ENCODE assay signal across 15 cellular contexts in genomic region chr4:1277667-1278335, GRCh38. TPM values are rescaled to one million over a fixed set of nuclear protein-coding genes. Genes with fewer than 3 reads are reported as not detected.
DNase-seq lines count a peak whose midpoint lies in the region; ATAC-seq and TF ChIP-seq lines count a peak whose summit lies in the region.
"Had no signal": no experiment of that assay in that cellular context is flagged by ENCODE, and none has a peak within 500 bp of the region (broad histone marks: within the 10 kb centered on the region; RNA-seq: fewer than 3 reads in every experiment).

No MANE protein-coding gene starts in this region.

- ATAC-seq in left ventricle myocardium superior, result no peak
- ATAC-seq in left colon, result no peak
- ATAC-seq in psoas muscle, result no peak
- ATAC-seq: left lung had no signal

- H3K4me1 ChIP-seq in cardiac muscle cell (ENCODE audit: low read depth) (no peaks in the 10 kb centered on the region), PC-9 (replicated peaks; ENCODE audit: insufficient read depth) (no peaks in the 10 kb centered on the region), psoas muscle (no peaks in the 10 kb centered on the region)
- H3K4me1 ChIP-seq: left lung had no signal

- no peak overlapping the region for H3K4me3 Mint-ChIP-seq in type B pancreatic cell
- H3K4me3 Mint-ChIP-seq: brain had no signal

- no peak overlapping the region for H2AFZ ChIP-seq in PC-9

- BruUV-seq in PC-9 (replicated peaks; lab: Mats Ljungman, UMichigan), result no TSS peak

- no peaks in the 10 kb centered on the region for H3K9me3 Mint-ChIP-seq in type B pancreatic cell

- DNase-seq in cardiac muscle cell (ENCODE audit: low read depth in 1 of 2, low spot score in 1 of 2) (peak in 1 of 2 donors; percentile 4), left ventricle myocardium superior (no peak), PC-9 (no peak), epithelial cell of esophagus (ENCODE audit: low read depth) (no peak), type B pancreatic cell (ENCODE audit: extremely low spot score, unreplicated experiment) (peak; percentile 44), left colon (no peak), RWPE1 (ENCODE audit: low spot score) (no peak), psoas muscle (no peak)
- DNase-seq: effector CD4-positive, alpha-beta T cell; foreskin melanocyte; KG1; left lung; NCI-H1436; stimulated activated CD4-positive, alpha-beta T cell treated with anti-CD3 and anti-CD28 coated beads, Interleukin-15, amount 100 ng/mL, for 24 hours had no signal

- TF ChIP-seq CTCF in cardiac muscle cell (IDR thresholded peaks at IDR 0.05; ENCODE audit: low read depth, low read length) (peak; percentile 11), PC-9 (conservative IDR thresholded peaks at IDR 0.05) (peak; percentile 28; the same call in 1 of the 2 replicates), epithelial cell of esophagus (IDR thresholded peaks at IDR 0.05; ENCODE audit: insufficient read depth, low read depth, low read length, missing control alignments) (peak; percentile 19), type B pancreatic cell (conservative IDR thresholded peaks at IDR 0.05) (peak; percentile 23), RWPE1 (conservative IDR thresholded peaks at IDR 0.05; ENCODE audit: low read depth) (no peak), psoas muscle (IDR thresholded peaks at IDR 0.05) (no peak)

- H3K27me3 Mint-ChIP-seq in type B pancreatic cell, result no peaks in the 10 kb centered on the region
- H3K27me3 Mint-ChIP-seq: brain had no signal

- intact Hi-C loops in left ventricle myocardium superior (cut with micrococcal nuclease), result no loop called here
- intact Hi-C loops in PC-9 (cut with micrococcal nuclease; ENCODE audit: unreplicated experiment), result no loop called here
- intact Hi-C loops in left colon (cut with DNase I, micrococcal nuclease), result no loop called here
- intact Hi-C loops in psoas muscle (cut with DNase I), result no loop called here

- no peak overlapping the region for H3K4me3 ChIP-seq in cardiac muscle cell
- H3K4me3 ChIP-seq in PC-9, result no peak overlapping the region
- H3K4me3 ChIP-seq in epithelial cell of esophagus (ENCODE audit: low read length), result no peak overlapping the region
- no peak overlapping the region for H3K4me3 ChIP-seq in psoas muscle
- H3K4me3 ChIP-seq: left lung had no signal

- no peaks in the 10 kb centered on the region for H4K20me1 ChIP-seq in PC-9 (ENCODE audit: insufficient read depth)

- H3K27me3 ChIP-seq in cardiac muscle cell (no peaks in the 10 kb centered on the region), PC-9 (ENCODE audit: insufficient read depth, low read depth) (peaks cover 26% of the 10 kb centered on the region), psoas muscle (ENCODE audit: insufficient read depth in 3 of 3, low read length in 2 of 3) (no peaks in the 10 kb centered on the region)
- H3K27me3 ChIP-seq: left lung had no signal

- CTCF ChIA-PET in PC-9 (lab: Charles Lee) (no interaction called here), RWPE1 (lab: Yijun Ruan, JAX) (no interaction called here)

- H3K27ac Mint-ChIP-seq in type B pancreatic cell, result no peak overlapping the region
- H3K27ac Mint-ChIP-seq: brain had no signal

- H3K4me2 ChIP-seq in PC-9, result no peak overlapping the region

- 80 to 84% (median 83%) methylated on average over 12 of the region's 12 CpGs for WGBS in psoas muscle, 3 donors

- H3K9me2 ChIP-seq in PC-9 (ENCODE audit: insufficient read depth), result no peaks in the 10 kb centered on the region

- H3K36me3 Mint-ChIP-seq in type B pancreatic cell, result no peaks in the 10 kb centered on the region

- H3K27ac ChIP-seq in cardiac muscle cell, result no peak overlapping the region
- no peak overlapping the region for H3K27ac ChIP-seq in PC-9
- no peak overlapping the region for H3K27ac ChIP-seq in RWPE1
- H3K27ac ChIP-seq in psoas muscle, result no peak overlapping the region
- H3K27ac ChIP-seq: left lung had no signal

- H3K9me3 ChIP-seq in cardiac muscle cell (ENCODE audit: low read depth) (no peaks in the 10 kb centered on the region), PC-9 (ENCODE audit: insufficient read depth, low read depth) (no peaks in the 10 kb centered on the region), psoas muscle (no peaks in the 10 kb centered on the region)
- H3K9me3 ChIP-seq: left lung had no signal

- H3K79me2 ChIP-seq in PC-9 (ENCODE audit: low read depth), result no peaks in the 10 kb centered on the region

- no peaks in the 10 kb centered on the region; the same call in 1 of the 2 replicates for H3F3A ChIP-seq in PC-9 (ENCODE audit: insufficient read depth, low read depth)

- POLR2A ChIA-PET in PC-9 (lab: Charles Lee; ENCODE audit: unreplicated experiment), result no interaction called here
- POLR2A ChIA-PET in RWPE1 (lab: Yijun Ruan, JAX; ENCODE audit: low non-redundant PET), result no interaction called here

- H3K4me1 Mint-ChIP-seq in type B pancreatic cell (ENCODE audit: unreplicated experiment), result no peaks in the 10 kb centered on the region
- H3K4me1 Mint-ChIP-seq: brain had no signal

- H3K36me3 ChIP-seq in cardiac muscle cell, result no peaks in the 10 kb centered on the region
- no peaks in the 10 kb centered on the region for H3K36me3 ChIP-seq in PC-9 (ENCODE audit: low read depth)
- H3K36me3 ChIP-seq in psoas muscle (ENCODE audit: insufficient read depth in 1 of 2, low read depth in 1 of 2), result no peaks in the 10 kb centered on the region
- H3K36me3 ChIP-seq: left lung had no signal

RNA-seq across cellular contexts. Expression of gene MAEA, which starts 11.9 kb away (rescaled TPM):
- 85.0 and 88.3 TPM in 2 replicates for total RNA-seq in cardiac muscle cell
- 70.2 and 76.8 TPM in 2 replicates for polyA plus RNA-seq in cardiac muscle cell
- total RNA-seq in left ventricle myocardium superior, result 49.6 TPM
- 79.4 and 88.6 TPM in 2 replicates for total RNA-seq in PC-9 (2021)
- total RNA-seq in type B pancreatic cell (ENCODE audit: low replicate concordance), result 81.5 and 98.7 TPM in 2 replicates
- total RNA-seq in left colon, result 100 to 1,000 TPM in 1 of 2 donors, 10 to 100 TPM in 1; 88.7 to 101 TPM
- total RNA-seq in psoas muscle, result 10 to 100 TPM; 26.7 to 39.6 (median 33.2) TPM
- polyA plus RNA-seq in psoas muscle, result 10 to 100 TPM; 30.3 to 41.6 (median 38.9) TPM

RNA-seq across cellular contexts. Expression of gene CTBP1, which starts 28.9 kb away (rescaled TPM):
- total RNA-seq in cardiac muscle cell (321 and 431 TPM in 2 replicates), left ventricle myocardium superior (133 TPM), PC-9 (2021) (153 and 184 TPM in 2 replicates), type B pancreatic cell (ENCODE audit: low replicate concordance) (147 and 165 TPM in 2 replicates), left colon (100 to 1,000 TPM; 156 to 180 TPM), psoas muscle (100 to 1,000 TPM; 122 to 165 (median 142) TPM)
- polyA plus RNA-seq in cardiac muscle cell (152 and 174 TPM in 2 replicates), psoas muscle (100 to 1,000 TPM; 109 to 156 (median 116) TPM)

Comparison
In these comparisons a context has a peak if more than half of its experiments do, and no peak if none do; other contexts are left out.
1. CTCF ChIP-seq: peak in cardiac muscle cell (single experiment), PC-9 (single experiment), epithelial cell of esophagus (single experiment) and type B pancreatic cell (single experiment); none in RWPE1 (single experiment) and psoas muscle (single experiment).